In genomic region chr3:193711523-193711963, GRCh38 we compare ENCODE assay signal across 20 cellular contexts.
DNase-seq lines count a peak whose midpoint lies in the region; ATAC-seq, FAIRE-seq and TF ChIP-seq lines count a peak whose summit lies in the region.
"Had no signal": no experiment of that assay in that cellular context is flagged by ENCODE, and none has a peak within 500 bp of the region (broad histone marks: within the 10 kb centered on the region; RNA-seq: fewer than 3 reads in every experiment).

No MANE protein-coding gene starts in this region.

- H3K36me3 Mint-ChIP-seq in naive thymus-derived CD8-positive, alpha-beta T cell, result peaks cover 3 to 17% (median 17%) of the 10 kb centered on the region in 3 donors

- peaks cover under 1 to 9% (median 4%) of the 10 kb centered on the region in 4 donors for H3K4me1 Mint-ChIP-seq in naive thymus-derived CD8-positive, alpha-beta T cell

- no peak for TF ChIP-seq RAD21 in HepG2 (CRISPR knock-in tag; IDR thresholded peaks at IDR 0.05)

- in situ Hi-C loops in HepG2 (cut with HindIII; ENCODE audit: extremely low pct_ligation_motif_present, low pct_unique_long_range_greater_than_20kb), result no loop called here

- peak overlapping the region in 1 of 10 donors; percentile 58 for H3K27ac Mint-ChIP-seq in naive thymus-derived CD8-positive, alpha-beta T cell
- H3K27ac Mint-ChIP-seq: CD4-positive, alpha-beta memory T cell; HFFc6 had no signal

- FAIRE-seq in HepG2 (lab: Jason Lieb, UNC), result peak; percentile 51
- FAIRE-seq: GM12891, H54, K562 had no signal

- H3K9me3 ChIP-seq in ectodermal cell (ENCODE audit: control insufficient read depth, low read length), result no peaks in the 10 kb centered on the region
- H3K9me3 ChIP-seq in HepG2 (ENCODE audit: low read length), result peaks cover 18% of the 10 kb centered on the region
- peaks cover 0 to 17% (median 2%) of the 10 kb centered on the region in 4 donors for H3K9me3 ChIP-seq in tibial nerve
- H3K9me3 ChIP-seq: SK-N-SH had no signal

- H3K27me3 ChIP-seq in ectodermal cell (ENCODE audit: control insufficient read depth, insufficient read depth, low read length, poor library complexity, severe bottlenecking) (peaks cover 55% of the 10 kb centered on the region), HepG2 (ENCODE audit: control insufficient read depth in 1 of 2, insufficient read depth in 2 of 2, low read length in 2 of 2) (no peaks in the 10 kb centered on the region), tibial nerve (no peaks in the 10 kb centered on the region)
- H3K27me3 ChIP-seq: Peyer's patch had no signal

- peak; percentile 62 to 92; a peak in 3 of 4 replicates for TF ChIP-seq EP300 in HepG2 (IDR thresholded peaks at IDR 0.05; ENCODE audit: low read depth in 2 of 2, low read length in 2 of 2)
- peak; percentile 75; the same call in 1 of the 2 replicates for TF ChIP-seq EP300 in HepG2 (CRISPR knock-in tag; IDR thresholded peaks at IDR 0.05; ENCODE audit: borderline replicate concordance)
- no peak for TF ChIP-seq EP300 in tibial nerve (IDR thresholded peaks at IDR 0.05)

- no peak overlapping the region for H3K4me3 Mint-ChIP-seq in naive thymus-derived CD8-positive, alpha-beta T cell
- H3K4me3 Mint-ChIP-seq: CD4-positive, alpha-beta memory T cell; HFFc6 had no signal

- H3K27me3 Mint-ChIP-seq in naive thymus-derived CD8-positive, alpha-beta T cell, result peaks cover 0 to 2% (median 0%) of the 10 kb centered on the region in 5 donors
- H3K27me3 Mint-ChIP-seq: CD4-positive, alpha-beta memory T cell had no signal

- H3K4me3 ChIP-seq in ectodermal cell (ENCODE audit: insufficient read depth, low read depth, low read length), result peak overlapping the region; percentile 7
- peak overlapping the region; percentile 4 to 26 (median 7); a peak in 3 of 6 replicates for H3K4me3 ChIP-seq in HepG2 (replicated peaks in 1 of 3; ENCODE audit: insufficient read depth in 1 of 3, low read depth in 2 of 3, low read length in 3 of 3)
- H3K4me3 ChIP-seq in tibial nerve, result no peak overlapping the region
- H3K4me3 ChIP-seq: K562, Peyer's patch had no signal

- H2AFZ ChIP-seq in HepG2 (ENCODE audit: low read length), result no peak overlapping the region

- DNase-seq in NCI-H146 (lab: John Stamatoyannopoulos, UW) (peak; percentile 34), NCI-H146 treated with DMSO at 0.1 percent for 48 hours (lab: John Stamatoyannopoulos, UW; ENCODE audit: unreplicated experiment) (no peak), HepG2 (ENCODE audit: low spot score) (peak; percentile 75), tibial nerve (ENCODE audit: low spot score in 2 of 2) (no peak), glomerular visceral epithelial cell (ENCODE audit: extremely low spot score) (no peak)
- DNase-seq in naive thymus-derived CD8-positive, alpha-beta T cell, result no peak
- DNase-seq: 8988T; CD4-positive, alpha-beta memory T cell; GF-D8; HFFc6; NCI-H1048; NCI-H1436 treated with DMSO at 0.1 percent for 48 hours; Peyer's patch; Right ventricle myocardium superior; SK-N-SH had no signal

- CTCF ChIA-PET in HepG2 (lab: Yijun Ruan, JAX; ENCODE audit: low intra/inter-chr PET ratio, low total read pairs), result no interaction called here

- BruUV-seq in HepG2 (replicated peaks; lab: Mats Ljungman, UMichigan), result TSS peak; percentile 97

- POLR2A ChIA-PET in HepG2 (lab: Yijun Ruan, JAX), result interaction anchor here (0.7 to 2.8 kb wide), 11 partner anchors 18 to 606 kb away, joined by 3 to 61 read pairs (median 4); no protein-coding TSS in a partner anchor
- POLR2A ChIA-PET in naive thymus-derived CD8-positive, alpha-beta T cell (lab: Charles Lee), result no interaction called here

- H3K27ac ChIP-seq in ectodermal cell (ENCODE audit: insufficient read depth, low read depth, low read length, poor library complexity, severe bottlenecking) (peak overlapping the region; percentile 87), HepG2 (ENCODE audit: extremely low read length, insufficient read depth, low read length) (peak overlapping the region; percentile 86), tibial nerve (peak overlapping the region in 3 of 4 donors; percentile 10 to 82 (median 53))
- H3K27ac ChIP-seq: Peyer's patch had no signal

- TF ChIP-seq POLR2A in HepG2 (IDR thresholded peaks at IDR 0.05; ENCODE audit: insufficient read depth in 1 of 2, low read depth in 2 of 2, low read length in 2 of 2) (peak in 1 of 2 experiments; percentile 67; a peak in 2 of 4 replicates), tibial nerve (IDR thresholded peaks at IDR 0.05) (no peak)

- peak; percentile 75 for ATAC-seq in HepG2
- no peak for ATAC-seq in HG02973 (IDR thresholded peaks at IDR 0.05; ENCODE audit: unreplicated experiment)
- ATAC-seq in naive thymus-derived CD8-positive, alpha-beta T cell, result no peak
- ATAC-seq: K562 had no signal

- no peaks in the 10 kb centered on the region for H4K20me1 ChIP-seq in HepG2 (ENCODE audit: insufficient read depth, low read length)

- intact Hi-C loops in HepG2 (cut with micrococcal nuclease; ENCODE audit: unreplicated experiment), result loop anchor here (5.0 kb wide), 1 partner anchor 66 kb away; no protein-coding TSS in a partner anchor

- peak overlapping the region; percentile 66 for H3K4me2 ChIP-seq in HepG2 (ENCODE audit: low read depth, low read length)
- H3K4me2 ChIP-seq: SK-N-SH had no signal

- peaks cover 23% of the 10 kb centered on the region for H3K4me1 ChIP-seq in ectodermal cell (ENCODE audit: control insufficient read depth, insufficient read depth, low read length)
- peaks cover 61% of the 10 kb centered on the region for H3K4me1 ChIP-seq in HepG2 (ENCODE audit: insufficient read depth, low read length)
- peaks cover 0 to 17% (median 4%) of the 10 kb centered on the region in 4 donors for H3K4me1 ChIP-seq in tibial nerve
- H3K4me1 ChIP-seq: Peyer's patch had no signal

- H3K79me2 ChIP-seq in HepG2 (ENCODE audit: insufficient read depth, low read length), result no peaks in the 10 kb centered on the region

- peaks cover 0 to 27% (median 10%) of the 10 kb centered on the region in 9 donors for H3K9me3 Mint-ChIP-seq in naive thymus-derived CD8-positive, alpha-beta T cell

- peak overlapping the region; percentile 77 for H3K9ac ChIP-seq in HepG2 (ENCODE audit: insufficient read depth, low read depth, low read length)
- H3K9ac ChIP-seq: SK-N-SH had no signal

- TF ChIP-seq CTCF in HepG2 (CRISPR knock-in tag; IDR thresholded peaks at IDR 0.05) (no peak), tibial nerve (IDR thresholded peaks at IDR 0.05) (no peak)

- 51% methylated on average over 9 of the region's 9 CpGs for WGBS in ectodermal cell, 2 experiments
- WGBS in HepG2 (ENCODE audit: low lambda C conversion rate), result 0% methylated on average over 5 of the region's 9 CpGs
- WGBS in tibial nerve, 2 donors, result 37 to 48% methylated on average over 8 to 9 of the region's 9 CpGs

- H3K36me3 ChIP-seq in ectodermal cell (ENCODE audit: control insufficient read depth, insufficient read depth, low read length) (no peaks in the 10 kb centered on the region), HepG2 (replicated peaks in 1 of 2; ENCODE audit: control insufficient read depth in 1 of 2, insufficient read depth in 2 of 2, low read length in 2 of 2) (no peaks in the 10 kb centered on the region), tibial nerve (no peaks in the 10 kb centered on the region)
- H3K36me3 ChIP-seq: Peyer's patch had no signal

TF ChIP-seq in HepG2, 621 proteins besides CTCF, POLR2A, EP300 and RAD21 (continues in another document):
- no peak for TF ChIP-seq NFAT5 (CRISPR knock-in tag; IDR thresholded peaks at IDR 0.05)
- TF ChIP-seq SIX4 (CRISPR knock-in tag; IDR thresholded peaks at IDR 0.05), result peak; percentile 59

Comparison
In these comparisons a context has a peak if more than half of its experiments do, and no peak if none do; other contexts are left out.
1. DNase-seq: peak in NCI-H146 (single experiment) and HepG2 (single experiment); none in NCI-H146 treated with DMSO at 0.1 percent for 48 hours (single experiment), tibial nerve (0 of 2), glomerular visceral epithelial cell (single experiment) and naive thymus-derived CD8-positive, alpha-beta T cell (0 of 10).
2. H3K4me3 ChIP-seq: peak in ectodermal cell (single experiment) and HepG2 (3 of 3); none in tibial nerve (0 of 4).
3. Peak in every context shown above with its lines, with median percentiles within 50 percentile points of each other: H3K27ac ChIP-seq.